ENCODE assay signal across 20 cellular contexts in the genomic region with DNA sequence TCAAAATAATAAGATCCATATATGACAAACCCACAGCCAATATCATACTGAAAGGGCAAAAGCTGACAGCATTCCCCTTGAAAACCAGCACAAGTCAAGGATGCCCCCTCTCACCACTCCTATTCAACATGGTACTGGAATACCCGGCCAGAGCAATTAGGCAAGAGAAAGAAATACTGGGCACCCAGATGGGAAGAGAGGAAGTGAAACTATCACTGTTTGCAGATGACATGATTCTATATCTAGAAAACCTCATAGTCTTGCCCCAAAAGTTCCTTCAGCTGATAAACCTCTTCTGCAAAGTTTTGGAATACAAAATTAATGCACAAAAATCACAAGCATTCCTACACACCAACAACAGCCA.
DNase-seq lines count a peak whose midpoint lies in the region; ATAC-seq, FAIRE-seq and TF ChIP-seq lines count a peak whose summit lies in the region.
"Had no signal": no experiment of that assay in that cellular context is flagged by ENCODE, and none has a peak within 500 bp of the region (broad histone marks: within the 10 kb centered on the region; RNA-seq: fewer than 3 reads in every experiment).

No MANE protein-coding gene starts in this region.

- BruUV-seq in HepG2 (replicated peaks; lab: Mats Ljungman, UMichigan): no TSS peak

- intact Hi-C loops in HepG2 (cut with micrococcal nuclease; ENCODE audit: unreplicated experiment): no loop called here

- H2BK15ac ChIP-seq in H9 (ENCODE audit: low read depth, low read length): no peak overlapping the region

- H3K9me3 ChIP-seq in BLaER1 (peaks cover 6% of the 10 kb centered on the region), right atrium auricular region (peaks cover 0 to 5% of the 10 kb centered on the region in 2 donors), H9 (ENCODE audit: control insufficient read depth, low read depth, low read length) (no peaks in the 10 kb centered on the region), HepG2 (ENCODE audit: low read length) (peaks cover 14% of the 10 kb centered on the region)
- H3K9me3 ChIP-seq: A549, transverse colon had no signal

- H4K20me1 ChIP-seq in BLaER1 (no peaks in the 10 kb centered on the region), H9 (ENCODE audit: control insufficient read depth, insufficient read depth, insufficient read length) (no peaks in the 10 kb centered on the region), HepG2 (ENCODE audit: insufficient read depth, low read length) (no peaks in the 10 kb centered on the region)

- H4K91ac ChIP-seq in H9 (ENCODE audit: insufficient read length, low read depth, low read length): no peak overlapping the region

- DNase-seq in NOMO-1 (lab: John Stamatoyannopoulos, UW; ENCODE audit: unreplicated experiment in 2 of 2) (peak; percentile 57 to 75), right atrium auricular region (ENCODE audit: low spot score) (no peak), RKO (ENCODE audit: low spot score) (no peak), H9 (no peak), HepG2 (ENCODE audit: low spot score) (no peak)
- DNase-seq: aorta; CD8-positive, alpha-beta T cell; foreskin melanocyte; NCI-H1694; NCI-H446 treated with DMSO at 0.1 percent for 48 hours; small intestine; transverse colon had no signal

- H3K4me3 ChIP-seq in BLaER1 (no peak overlapping the region), right atrium auricular region (no peak overlapping the region), HepG2 (replicated peaks in 1 of 3; ENCODE audit: insufficient read depth in 1 of 3, low read depth in 2 of 3, low read length in 3 of 3) (no peak overlapping the region)
- H3K4me3 ChIP-seq: A549, GM23338, transverse colon had no signal

- H2BK120ac ChIP-seq in H9 (ENCODE audit: low read depth, low read length, poor library complexity, severe bottlenecking): no peak overlapping the region

- no peak overlapping the region for H4K5ac ChIP-seq in H9 (ENCODE audit: insufficient read length, low read depth, low read length)

- CTCF ChIA-PET in HepG2 (lab: Yijun Ruan, JAX; ENCODE audit: low intra/inter-chr PET ratio, low total read pairs): no interaction called here

- H3K18ac ChIP-seq in H9 (ENCODE audit: insufficient read length, low read depth, low read length): no peak overlapping the region

- H3K79me2 ChIP-seq in H9 (ENCODE audit: insufficient read depth, low read length): no peaks in the 10 kb centered on the region
- no peaks in the 10 kb centered on the region for H3K79me2 ChIP-seq in HepG2 (ENCODE audit: insufficient read depth, low read length)
- H3K79me2 ChIP-seq: parathyroid adenoma had no signal

- H2AFZ ChIP-seq in H9 (ENCODE audit: low read length) (no peak overlapping the region), HepG2 (ENCODE audit: low read length) (no peak overlapping the region)
- H2AFZ ChIP-seq: GM23338, parathyroid adenoma had no signal

- no peak for FAIRE-seq in HepG2 (lab: Jason Lieb, UNC)
- FAIRE-seq: A549, endothelial cell of umbilical vein, small intestine had no signal

- TF ChIP-seq CTCF in right atrium auricular region (IDR thresholded peaks at IDR 0.05) (no peak), H9 (conservative IDR thresholded peaks at IDR 0.05) (no peak), HepG2 (CRISPR knock-in tag; IDR thresholded peaks at IDR 0.05) (no peak)

- peak; percentile 56 for ATAC-seq in GM19395 (IDR thresholded peaks at IDR 0.05; ENCODE audit: unreplicated experiment)
- peak; percentile 35 for ATAC-seq in HG03103 (IDR thresholded peaks at IDR 0.05; ENCODE audit: low read depth, unreplicated experiment)
- ATAC-seq in HepG2: no peak
- ATAC-seq: A549; CD8-positive, alpha-beta T cell; GM23338; stimulated activated effector memory CD8-positive, alpha-beta T cell treated with anti-CD3 and anti-CD28 coated beads, Interleukin-12 subunit alpha, Interleukin-12 subunit beta, amount 100 ng/mL, for 72 hours had no signal

- no peak overlapping the region for H3K4me3 Mint-ChIP-seq in H9
- H3K4me3 Mint-ChIP-seq: CD8-positive, alpha-beta T cell; GM23338; stimulated activated effector memory CD8-positive, alpha-beta T cell treated with anti-CD3 and anti-CD28 coated beads, Interleukin-12 subunit alpha, Interleukin-12 subunit beta, amount 100 ng/mL, for 72 hours had no signal

- no peak overlapping the region for H3K4ac ChIP-seq in H9 (ENCODE audit: low read depth, low read length)

- no peaks in the 10 kb centered on the region for H3K4me1 Mint-ChIP-seq in H9
- H3K4me1 Mint-ChIP-seq: GM23338 had no signal

- TF ChIP-seq RAD21 in HepG2 (CRISPR knock-in tag; IDR thresholded peaks at IDR 0.05): no peak

- H2BK12ac ChIP-seq in H9 (ENCODE audit: insufficient read length, low read depth, low read length): no peak overlapping the region

- no peak overlapping the region for H2BK20ac ChIP-seq in H9 (ENCODE audit: low read depth, low read length, poor library complexity, severe bottlenecking)

- POLR2A ChIA-PET in HepG2 (lab: Yijun Ruan, JAX): no interaction called here

- H2AK5ac ChIP-seq in H9 (ENCODE audit: insufficient read length, low read length): no peak overlapping the region

- H3K27ac ChIP-seq in BLaER1 (no peak overlapping the region), right atrium auricular region (no peak overlapping the region), H9 (ENCODE audit: insufficient read length, low read depth, low read length) (no peak overlapping the region), HepG2 (ENCODE audit: extremely low read length, insufficient read depth, low read length) (no peak overlapping the region)
- H3K27ac ChIP-seq: A549, parathyroid adenoma, transverse colon had no signal

- H3K36me3 ChIP-seq in BLaER1 (no peaks in the 10 kb centered on the region), right atrium auricular region (no peaks in the 10 kb centered on the region), HepG2 (replicated peaks in 1 of 2; ENCODE audit: control insufficient read depth in 1 of 2, insufficient read depth in 2 of 2, low read length in 2 of 2) (no peaks in the 10 kb centered on the region)
- H3K36me3 ChIP-seq: transverse colon had no signal

- no peaks in the 10 kb centered on the region for H3K36me3 Mint-ChIP-seq in H9 (ENCODE audit: insufficient read depth in 1 of 3, low read depth in 3 of 3)
- H3K36me3 Mint-ChIP-seq: stimulated activated effector memory CD8-positive, alpha-beta T cell treated with anti-CD3 and anti-CD28 coated beads, Interleukin-12 subunit alpha, Interleukin-12 subunit beta, amount 100 ng/mL, for 72 hours had no signal

- H3K4me1 ChIP-seq in BLaER1 (peaks cover 27% of the 10 kb centered on the region), right atrium auricular region (peaks cover 0 to 7% of the 10 kb centered on the region in 2 donors), H9 (ENCODE audit: insufficient read depth, low read length) (no peaks in the 10 kb centered on the region), HepG2 (ENCODE audit: insufficient read depth, low read length) (no peaks in the 10 kb centered on the region)
- H3K4me1 ChIP-seq: A549, parathyroid adenoma had no signal

- H3K23ac ChIP-seq in H9 (ENCODE audit: insufficient read length, low read depth, low read length): no peak overlapping the region

- no peak overlapping the region for H3K56ac ChIP-seq in H9 (ENCODE audit: insufficient read length, low read depth, low read length)

- no CpG with 5 or more reads among the region's 1 CpG for WGBS in H9 (ENCODE audit: extremely low coverage, insufficient read length, low lambda C conversion rate)
- WGBS in HepG2 (ENCODE audit: low lambda C conversion rate): 47% methylated on average over 1 of the region's 1 CpG

- no peaks in the 10 kb centered on the region for H3K27me3 Mint-ChIP-seq in H9 (ENCODE audit: low read depth)

- in situ Hi-C loops in HepG2 (cut with HindIII; ENCODE audit: extremely low pct_ligation_motif_present, low pct_unique_long_range_greater_than_20kb): no loop called here

- H3K14ac ChIP-seq in H9 (ENCODE audit: insufficient read depth, low read length): no peak overlapping the region

- no peak overlapping the region for H3K9ac ChIP-seq in BLaER1
- H3K9ac ChIP-seq in H9 (ENCODE audit: extremely low read depth, insufficient read length, low read length): no peak overlapping the region
- H3K9ac ChIP-seq in HepG2 (ENCODE audit: insufficient read depth, low read depth, low read length): no peak overlapping the region
- H3K9ac ChIP-seq: parathyroid adenoma had no signal

- no peak overlapping the region for H4K8ac ChIP-seq in H9 (replicated peaks; ENCODE audit: insufficient read length, low read depth, low read length)

- no peaks in the 10 kb centered on the region for H3K23me2 ChIP-seq in H9 (ENCODE audit: insufficient read length, low read depth, low read length, poor library complexity, severe bottlenecking)

- H3K27me3 ChIP-seq in BLaER1: no peaks in the 10 kb centered on the region
- H3K27me3 ChIP-seq in right atrium auricular region: no peaks in the 10 kb centered on the region
- no peaks in the 10 kb centered on the region for H3K27me3 ChIP-seq in H9 (ENCODE audit: insufficient read depth, low read length)
- no peaks in the 10 kb centered on the region for H3K27me3 ChIP-seq in HepG2 (ENCODE audit: control insufficient read depth in 1 of 2, insufficient read depth in 2 of 2, low read length in 2 of 2)
- H3K27me3 ChIP-seq: transverse colon had no signal

- H3K4me2 ChIP-seq in BLaER1 (peak overlapping the region; percentile 40), H9 (ENCODE audit: insufficient read depth, insufficient read length, low read length) (no peak overlapping the region), HepG2 (ENCODE audit: low read depth, low read length) (no peak overlapping the region)
- H3K4me2 ChIP-seq: A549, GM23338 had no signal

- H3K27ac Mint-ChIP-seq in H9: no peak overlapping the region
- H3K27ac Mint-ChIP-seq: CD8-positive, alpha-beta T cell; GM23338; stimulated activated effector memory CD8-positive, alpha-beta T cell treated with anti-CD3 and anti-CD28 coated beads, Interleukin-12 subunit alpha, Interleukin-12 subunit beta, amount 100 ng/mL, for 72 hours had no signal

- H2BK5ac ChIP-seq in H9 (ENCODE audit: insufficient read length, low read length): no peak overlapping the region

- TF ChIP-seq EP300 in HepG2 (IDR thresholded peaks at IDR 0.05; ENCODE audit: low read depth in 2 of 2, low read length in 2 of 2) (no peak), HepG2 (CRISPR knock-in tag; IDR thresholded peaks at IDR 0.05; ENCODE audit: borderline replicate concordance) (no peak)

- TF ChIP-seq POLR2A in HepG2 (IDR thresholded peaks at IDR 0.05; ENCODE audit: insufficient read depth in 1 of 2, low read depth in 2 of 2, low read length in 2 of 2): no peak

- H3K79me1 ChIP-seq in H9 (ENCODE audit: insufficient read depth, low read depth, low read length, poor library complexity, severe bottlenecking): no peaks in the 10 kb centered on the region

- peaks cover 2 to 5% of the 10 kb centered on the region in 2 experiments; a peak in 3 of 5 replicates for H3K9me3 Mint-ChIP-seq in H9
- H3K9me3 Mint-ChIP-seq: GM23338 had no signal

- H3T11ph ChIP-seq in H9 (ENCODE audit: low read length): no peak overlapping the region

TF ChIP-seq in HepG2, 621 proteins besides CTCF, POLR2A, EP300 and RAD21 (continues in another document):
- TF ChIP-seq HOXA5 (CRISPR knock-in tag; IDR thresholded peaks at IDR 0.05): no peak

Comparison
In these comparisons a context has a peak if more than half of its experiments do, and no peak if none do; other contexts are left out.
1. DNase-seq: peak in NOMO-1 (2 of 2); none in right atrium auricular region (single experiment), RKO (single experiment), H9 (single experiment) and HepG2 (single experiment).